Comparison of ENCODE assay signal across 20 cellular contexts in the genomic region with DNA sequence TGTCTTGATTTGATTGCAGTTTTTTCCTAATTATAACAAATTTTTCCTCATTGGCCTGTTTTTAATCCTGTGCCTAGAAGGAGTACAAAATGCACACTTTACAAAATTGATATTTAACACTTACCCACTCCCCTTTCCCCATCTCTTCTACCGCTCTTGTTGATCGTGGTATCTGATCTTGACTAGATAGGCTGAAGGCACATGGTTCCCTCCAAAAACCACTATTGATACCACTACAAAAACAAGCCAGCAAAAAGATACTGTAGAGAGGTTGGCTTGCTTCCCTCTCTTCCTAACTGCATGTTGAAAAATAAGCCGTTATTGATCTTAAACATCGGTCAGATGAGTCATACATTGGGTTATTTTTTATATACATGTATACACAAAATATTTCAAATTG. TPM values are rescaled to one million over a fixed set of nuclear protein-coding genes. Genes with fewer than 3 reads are reported as not detected.
DNase-seq lines count a peak whose midpoint lies in the region; ATAC-seq, FAIRE-seq and TF ChIP-seq lines count a peak whose summit lies in the region.
"Had no signal": no experiment of that assay in that cellular context is flagged by ENCODE, and none has a peak within 500 bp of the region (broad histone marks: within the 10 kb centered on the region; RNA-seq: fewer than 3 reads in every experiment).

No MANE protein-coding gene starts in this region.

- peaks cover 14% of the 10 kb centered on the region for H3K36me3 Mint-ChIP-seq in CD4-positive, CD25-positive, alpha-beta regulatory T cell

- no peak overlapping the region for H3K4me3 Mint-ChIP-seq in CD4-positive, CD25-positive, alpha-beta regulatory T cell
- H3K4me3 Mint-ChIP-seq: CD14-positive monocyte had no signal

- no peak overlapping the region for H3K9ac ChIP-seq in GM12878 (ENCODE audit: control insufficient read depth, insufficient read depth, low read length)

- CTCF ChIA-PET in A549 (lab: Yijun Ruan, JAX): no interaction called here
- CTCF ChIA-PET in GM12878 (lab: Yijun Ruan, JAX): no interaction called here

- no peaks in the 10 kb centered on the region for H3K27me3 ChIP-seq in CD4-positive, CD25-positive, alpha-beta regulatory T cell (ENCODE audit: control insufficient read depth, insufficient read depth, low read length)
- H3K27me3 ChIP-seq in GM12878 (replicated peaks in 1 of 2; ENCODE audit: control insufficient read depth in 2 of 2, insufficient read depth in 2 of 2, low read length in 1 of 2) (no peaks in the 10 kb centered on the region), sigmoid colon (no peaks in the 10 kb centered on the region), WERI-Rb-1 (ENCODE audit: insufficient read depth, low read depth, severe bottlenecking) (no peaks in the 10 kb centered on the region)
- H3K27me3 ChIP-seq: Peyer's patch had no signal

- intact Hi-C loops in GM12878 (cut with micrococcal nuclease; ENCODE audit: unreplicated experiment): loop anchor here (5.0 kb wide), 1 partner anchor 61 kb away; no protein-coding TSS in a partner anchor
- intact Hi-C loops in sigmoid colon (cut with DNase I): no loop called here

- no peak for ATAC-seq in A549
- ATAC-seq in CD4-positive, CD25-positive, alpha-beta regulatory T cell (ENCODE audit: low read depth in 2 of 2): no peak
- ATAC-seq in GM12878: no peak
- ATAC-seq in GM19351 (IDR thresholded peaks at IDR 0.05; ENCODE audit: unreplicated experiment): no peak

- H3K4me1 ChIP-seq in A549 (no peaks in the 10 kb centered on the region), GM12878 (ENCODE audit: control insufficient read depth, insufficient read depth, low read length) (no peaks in the 10 kb centered on the region), sigmoid colon (no peaks in the 10 kb centered on the region)
- H3K4me1 ChIP-seq in CD4-positive, CD25-positive, alpha-beta regulatory T cell (ENCODE audit: control insufficient read depth, insufficient read depth, low read length, poor library complexity, severe bottlenecking): no peaks in the 10 kb centered on the region
- H3K4me1 ChIP-seq: Peyer's patch had no signal

- RAD21 ChIA-PET in GM12878 (lab: Charles Lee; ENCODE audit: unreplicated experiment): no interaction called here

- FAIRE-seq in A549 (lab: Jason Lieb, UNC) (no peak), GM12878 (lab: Jason Lieb, UNC) (no peak)
- FAIRE-seq: GM12891, GM18507, H1, HTR-8/SVneo had no signal

- POLR2A ChIA-PET in A549 (lab: Yijun Ruan, JAX): interaction anchor here (1.5 kb wide), 1 partner anchor 15 kb away, joined by 3 read pairs; the partner anchor contains the start of gene ZNF143
- POLR2A ChIA-PET in GM12878 (lab: Charles Lee): no interaction called here

- TF ChIP-seq POLR2A in A549 (IDR thresholded peaks at IDR 0.05; ENCODE audit: low read length) (no peak), GM12878 (IDR thresholded peaks at IDR 0.05; ENCODE audit: low read depth, low read length) (no peak), sigmoid colon (IDR thresholded peaks at IDR 0.05) (no peak)

- peaks cover 0 to 10% (median 4%) of the 10 kb centered on the region in 4 donors for H3K4me1 Mint-ChIP-seq in CD4-positive, CD25-positive, alpha-beta regulatory T cell
- H3K4me1 Mint-ChIP-seq: CD14-positive monocyte had no signal

- SMC1A ChIA-PET in GM12878 (lab: Charles Lee; ENCODE audit: uncharacterized antibody, unreplicated experiment): no interaction called here

- BruUV-seq in GM12878 (replicated peaks; lab: Mats Ljungman, UMichigan): TSS peak; percentile 43

- H2AFZ ChIP-seq in GM12878 (ENCODE audit: control insufficient read depth, low read depth, low read length): no peak overlapping the region

- H3K36me3 ChIP-seq in CD4-positive, CD25-positive, alpha-beta regulatory T cell (ENCODE audit: control insufficient read depth, insufficient read depth, low read length): peaks cover 29% of the 10 kb centered on the region
- H3K36me3 ChIP-seq in KOPT-K1 (ENCODE audit: insufficient read depth, low read length) (peaks cover 97% of the 10 kb centered on the region), GM12878 (ENCODE audit: control insufficient read depth in 2 of 2, insufficient read depth in 2 of 2, low read length in 1 of 2) (peaks cover 3 to 14% of the 10 kb centered on the region in 2 experiments; a peak in 3 of 4 replicates), sigmoid colon (peaks cover 15 to 56% (median 33%) of the 10 kb centered on the region in 4 donors), WERI-Rb-1 (peaks cover 48% of the 10 kb centered on the region)

- H3K4me3 ChIP-seq in A549 (no peak overlapping the region), GM12878 (no peak overlapping the region), sigmoid colon (no peak overlapping the region), WERI-Rb-1 (ENCODE audit: low read depth, low read length) (no peak overlapping the region)
- no peak overlapping the region for H3K4me3 ChIP-seq in CD4-positive, CD25-positive, alpha-beta regulatory T cell (ENCODE audit: low read depth, low read length)
- H3K4me3 ChIP-seq: Peyer's patch had no signal

- H3K9me3 ChIP-seq in A549: no peaks in the 10 kb centered on the region
- peaks cover 0 to 2% of the 10 kb centered on the region in 2 experiments for H3K9me3 ChIP-seq in CD4-positive, CD25-positive, alpha-beta regulatory T cell (ENCODE audit: control insufficient read depth in 2 of 2, low read length in 2 of 2)
- peaks cover 11% of the 10 kb centered on the region for H3K9me3 ChIP-seq in KOPT-K1 (ENCODE audit: insufficient read depth, low read length, poor library complexity, severe bottlenecking)
- H3K9me3 ChIP-seq in GM12878 (replicated peaks; ENCODE audit: control insufficient read depth, insufficient read depth, low read length): no peaks in the 10 kb centered on the region; the same call in 2 of the 3 replicates
- no peaks in the 10 kb centered on the region for H3K9me3 ChIP-seq in sigmoid colon
- peaks cover under 1% of the 10 kb centered on the region for H3K9me3 ChIP-seq in WERI-Rb-1 (ENCODE audit: severe bottlenecking)
- H3K9me3 ChIP-seq: Peyer's patch had no signal

- TF ChIP-seq RAD21 in A549 (conservative IDR thresholded peaks at IDR 0.05 in 1 of 2, IDR thresholded peaks at IDR 0.05 in 1 of 2) (no peak), GM12878 (IDR thresholded peaks at IDR 0.05; ENCODE audit: insufficient read depth, low read depth, low read length) (no peak)

- in situ Hi-C loops in GM12878 (cut with MboI): no loop called here

- 90% methylated on average over 4 of the region's 4 CpGs for WGBS in A549 (ENCODE audit: missing lambda C conversion rate)
- 85% methylated on average over 4 of the region's 4 CpGs for WGBS in GM12878 (ENCODE audit: insufficient coverage, insufficient replicate concordance, low lambda C conversion rate, missing lambda C conversion rate)
- WGBS in sigmoid colon, 2 donors: 73 to 87% methylated on average over 4 of the region's 4 CpGs

- peak overlapping the region; percentile 4 to 80 (median 8) for H3K27ac Mint-ChIP-seq in CD4-positive, CD25-positive, alpha-beta regulatory T cell

- H3K4me2 ChIP-seq in A549: no peak overlapping the region
- no peak overlapping the region for H3K4me2 ChIP-seq in GM12878 (ENCODE audit: control insufficient read depth, insufficient read depth)

- H4K20me1 ChIP-seq in GM12878 (ENCODE audit: control insufficient read depth, insufficient read depth): no peaks in the 10 kb centered on the region

- H3K27ac ChIP-seq in A549: no peak overlapping the region
- no peak overlapping the region for H3K27ac ChIP-seq in CD4-positive, CD25-positive, alpha-beta regulatory T cell (ENCODE audit: insufficient read depth, low read length, poor library complexity, severe bottlenecking)
- peak overlapping the region; percentile 25 for H3K27ac ChIP-seq in KOPT-K1 (ENCODE audit: low read depth, low read length, poor library complexity, severe bottlenecking)
- no peak overlapping the region for H3K27ac ChIP-seq in GM12878 (ENCODE audit: control insufficient read depth, insufficient read depth)
- no peak overlapping the region for H3K27ac ChIP-seq in sigmoid colon
- H3K27ac ChIP-seq in WERI-Rb-1: no peak overlapping the region
- H3K27ac ChIP-seq: HL-60, Peyer's patch had no signal

- DNase-seq in A549 (ENCODE audit: low read depth in 1 of 2, low spot score in 1 of 2) (no peak), GM12878 (ENCODE audit: low read depth, low spot score) (no peak), SIG-M5 (lab: John Stamatoyannopoulos, UW) (no peak), sigmoid colon (no peak), WERI-Rb-1 (no peak)
- no peak for DNase-seq in CD4-positive, CD25-positive, alpha-beta regulatory T cell
- DNase-seq: EL; NCI-H1105; NCI-H1694; NK-92 treated with Interleukin-12 subunit alpha and Interleukin-12 subunit beta, amount 100 ng/mL, for 24 hours; Peyer's patch; SW 1271 had no signal

- H3K79me2 ChIP-seq in GM12878 (ENCODE audit: control insufficient read depth, insufficient read depth, low read length): no peaks in the 10 kb centered on the region

- TF ChIP-seq CTCF in A549 (IDR thresholded peaks at IDR 0.05) (no peak), GM12878 (IDR thresholded peaks at IDR 0.05 in 2 of 3, conservative IDR thresholded peaks at IDR 0.05 in 1 of 3; ENCODE audit: control insufficient read depth in 2 of 3, extremely low read depth in 1 of 3, insufficient read depth in 1 of 3, low read depth in 3 of 3, low read length in 3 of 3) (no peak), sigmoid colon (IDR thresholded peaks at IDR 0.05) (no peak), WERI-Rb-1 (IDR thresholded peaks at IDR 0.05; ENCODE audit: low read depth, low read length) (no peak)

- TF ChIP-seq EP300 in A549 (IDR thresholded peaks at IDR 0.05) (no peak), GM12878 (IDR thresholded peaks at IDR 0.05; ENCODE audit: borderline replicate concordance in 1 of 2, control insufficient read depth in 1 of 2, low read depth in 2 of 2, low read length in 2 of 2) (no peak), sigmoid colon (IDR thresholded peaks at IDR 0.05) (no peak)

- no peaks in the 10 kb centered on the region for H3K27me3 Mint-ChIP-seq in CD4-positive, CD25-positive, alpha-beta regulatory T cell

- peaks cover 0 to 2% (median 0%) of the 10 kb centered on the region in 7 donors for H3K9me3 Mint-ChIP-seq in CD4-positive, CD25-positive, alpha-beta regulatory T cell

RNA-seq across cellular contexts. Expression of gene ZNF143, which starts 14.6 kb away (rescaled TPM):
- polyA plus RNA-seq in A549 (2011; rRNA removed) (37.7 and 38.4 TPM in 2 replicates), A549 (2017; fragmentation: RNase III; extraction: RNeasy Plus Mini Kit Qiagen cat#74134 plus additional on column Dnase treatment) (14.4 to 17.7 TPM (median 14.9 TPM) in 3 replicates), GM12878 (2011; rRNA removed) (33.9 and 48.7 TPM in 2 replicates), GM12878 (2014; fragmentation: Illumina TruSeq; extraction: Trizol) (20.3 and 25.0 TPM in 2 replicates), GM12878 (2014; fragmentation: Nextera tagmentation; extraction: Ambion mirVana) (10 to 100 TPM; 16.1 to 18.3 TPM), GM12878 (2014; rRNA removed) (13.6 and 16.0 TPM in 2 replicates), GM12878 (2016; fragmentation: Nextera tagmentation; extraction: Ambion mirVana) (10 to 100 TPM; 20.6 to 21.8 TPM), sigmoid colon (10 to 100 TPM; 13.2 to 17.7 (median 14.8) TPM)
- polyA plus RNA-seq in A549 (2012; cell fraction: cytosol; rRNA removed): 18.9 and 26.1 TPM in 2 replicates
- polyA plus RNA-seq in A549 (2012; cell fraction: nucleus; rRNA removed): 20.7 and 21.0 TPM in 2 replicates
- 92.8 and 135 TPM in 2 replicates for polyA minus RNA-seq in A549 (2011; rRNA and poly(A)+ RNA removed)
- 45.6 TPM for total RNA-seq in CD4-positive, CD25-positive, alpha-beta regulatory T cell
- polyA plus RNA-seq in CD4-positive, CD25-positive, alpha-beta regulatory T cell: 10 to 100 TPM; 32.4 to 42.3 (median 36.4) TPM
- total RNA-seq in GM12878 (2013; cell fraction: nucleolus; rRNA removed): 50.3 and 68.1 TPM in 2 replicates
- total RNA-seq in GM12878 (2014; rRNA removed) (15.3 and 20.0 TPM in 2 replicates), GM12878 (2014; rRNA removed; fragmentation: Illumina TruSeq; extraction: Trizol) (25.4 and 29.5 TPM in 2 replicates), GM12878 (2021) (18.5 and 22.1 TPM in 2 replicates), sigmoid colon (10 to 100 TPM; 20.2 to 48.4 (median 32.4) TPM)
- polyA plus RNA-seq in GM12878 (2011; ENCODE audit: low read depth): 19.6 TPM
- 32.8 and 40.1 TPM in 2 replicates for polyA plus RNA-seq in GM12878 (2011; cell fraction: cytosol; rRNA removed)
- 24.6 and 30.6 TPM in 2 replicates for polyA plus RNA-seq in GM12878 (2011; cell fraction: nucleus; rRNA removed)
- 13.0 and 14.9 TPM in 2 replicates for polyA plus RNA-seq in GM12878 (2012)
- polyA minus RNA-seq in GM12878 (2011; rRNA and poly(A)+ RNA removed): 93.2 and 153 TPM in 2 replicates
- polyA minus RNA-seq in GM12878 (2011; cell fraction: cytosol; rRNA and poly(A)+ RNA removed): 15.5 and 17.0 TPM in 2 replicates
- polyA minus RNA-seq in GM12878 (2011; cell fraction: nucleus; rRNA and poly(A)+ RNA removed): 16.8 and 29.9 TPM in 2 replicates
